Comparison of ENCODE assay signal across 1 cellular context in the genomic region with DNA sequence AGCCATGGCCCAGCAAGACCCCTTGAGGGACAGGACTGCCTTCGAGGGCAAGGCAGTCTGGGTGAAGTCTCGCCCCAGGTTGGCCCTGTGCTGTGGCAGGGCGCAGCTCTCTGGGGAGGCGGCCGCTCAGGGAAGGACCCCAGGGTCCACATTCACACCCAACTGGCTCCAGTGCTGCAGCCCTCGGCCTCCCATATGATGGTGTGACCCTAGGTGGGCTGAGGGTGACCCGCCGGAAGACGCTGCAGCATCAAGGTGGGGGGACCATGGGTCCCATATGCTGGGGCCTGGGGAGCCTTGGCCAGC.
TF ChIP-seq lines count a peak whose summit lies in the region.

No MANE protein-coding gene starts in this region.

TF ChIP-seq in H1, 55 proteins besides CTCF, POLR2A, EP300 and RAD21:
- TF ChIP-seq EGR1 (IDR thresholded peaks at IDR 0.05; ENCODE audit: borderline replicate concordance, low read depth, low read length) (no peak), KDM1A (IDR thresholded peaks at IDR 0.05; ENCODE audit: borderline replicate concordance, low read length) (no peak), GTF2F1 (IDR thresholded peaks at IDR 0.05; ENCODE audit: borderline replicate concordance, low read depth, low read length) (no peak), CBX8 (IDR thresholded peaks at IDR 0.05; ENCODE audit: borderline replicate concordance, low read depth, low read length) (no peak)
